In the genomic region with DNA sequence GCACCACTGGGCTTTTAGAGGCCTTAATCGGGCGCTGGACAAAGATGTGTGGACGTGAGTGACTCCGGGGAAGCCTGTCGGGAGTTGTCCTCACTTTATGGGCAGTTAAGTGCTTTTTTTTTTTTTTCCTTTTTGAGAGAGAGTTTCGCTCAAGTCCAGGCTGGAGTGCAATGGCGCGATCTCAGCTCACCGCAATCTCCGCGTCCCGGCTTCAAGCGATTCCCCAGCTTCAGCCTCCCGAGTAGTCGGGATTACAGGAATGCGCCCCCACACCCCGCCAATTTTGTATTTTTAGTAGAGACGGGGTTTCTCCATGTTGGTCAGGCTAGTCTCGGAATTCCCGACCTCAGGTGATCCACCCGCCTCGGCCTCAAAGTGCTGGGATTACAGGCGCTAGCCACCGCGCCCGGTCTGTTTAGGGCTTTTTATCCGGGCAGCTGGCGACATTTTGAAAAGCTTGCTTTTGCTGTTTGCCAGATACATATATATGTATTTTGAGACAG, we compare ENCODE assay signal across 8 cellular contexts. TPM values are rescaled to one million over a fixed set of nuclear protein-coding genes. Genes with fewer than 3 reads are reported as not detected.
DNase-seq lines count a peak whose midpoint lies in the region; ATAC-seq and TF ChIP-seq lines count a peak whose summit lies in the region.

No MANE protein-coding gene starts in this region.

- no peak overlapping the region for H2BK15ac ChIP-seq in IMR-90 (ENCODE audit: low read depth, low read length)

- H2BK120ac ChIP-seq in IMR-90 (ENCODE audit: low read depth, low read length): no peak overlapping the region

- H3K4me3 ChIP-seq in AG04450 (ENCODE audit: low read depth, low read length) (peak overlapping the region; percentile 83), IMR-90 (ENCODE audit: insufficient read depth, low read depth, low read length) (peak overlapping the region; percentile 94), muscle layer of colon (ENCODE audit: low read depth in 1 of 2, low read length in 2 of 2) (peak overlapping the region; percentile 54 to 61)

- H3K18ac ChIP-seq in IMR-90 (ENCODE audit: low read depth, low read length): no peak overlapping the region

- peak overlapping the region; percentile 30 for H3K23ac ChIP-seq in IMR-90 (ENCODE audit: low read depth, low read length)

- peaks cover 8% of the 10 kb centered on the region; the same call in 1 of the 2 replicates for H3K9me1 ChIP-seq in IMR-90 (ENCODE audit: insufficient read depth, low read length)

- no peak overlapping the region for H3K56ac ChIP-seq in IMR-90 (ENCODE audit: extremely low read depth, insufficient read depth, low read length)

- POLR2A ChIA-PET in AG04450 (lab: Yijun Ruan, JAX): no interaction called here
- POLR2A ChIA-PET in IMR-90 (lab: Charles Lee; ENCODE audit: unreplicated experiment): interaction anchor here (0.6 kb wide), 1 partner anchor 596 kb away, joined by 4 read pairs; no protein-coding TSS in a partner anchor

- TF ChIP-seq CTCF in AG04450 (IDR thresholded peaks at IDR 0.05; ENCODE audit: low read depth, low read length) (no peak), IMR-90 (conservative IDR thresholded peaks at IDR 0.05; ENCODE audit: low read depth, low read length) (no peak)

- peaks cover 43% of the 10 kb centered on the region for H4K20me1 ChIP-seq in IMR-90 (ENCODE audit: insufficient read depth, low read length)

- H2AFZ ChIP-seq in IMR-90 (replicated peaks; ENCODE audit: low read length, poor library complexity): no peak overlapping the region

- TF ChIP-seq RAD21 in IMR-90 (IDR thresholded peaks at IDR 0.05; ENCODE audit: low read length): no peak

- DNase-seq in AG04450 (ENCODE audit: low read depth, low spot score) (no peak), IMR-90 (peak; percentile 34), dedifferentiated amniotic fluid mesenchymal stem cell (ENCODE audit: extremely low spot score) (peak; percentile 24), HUDEP-2 (lab: John Stamatoyannopoulos, UW; ENCODE audit: unreplicated experiment in 76 of 76) (no peak), cerebellum (ENCODE audit: low spot score) (no peak), 8988T (no peak)
- DNase-seq in activated CD4-positive, CD25-positive, alpha-beta regulatory T cell treated with anti-CD3 and anti-CD28 coated beads, Interleukin-2, amount 50 U/mL, for 72 hours: no peak

- H3K4me2 ChIP-seq in IMR-90 (ENCODE audit: low read depth, low read length): peak overlapping the region; percentile 84

- 19% methylated on average over 14 of the region's 28 CpGs; no CpG with 5 or more reads in 1 of the 2 experiments for WGBS in IMR-90 (ENCODE audit: extremely low coverage in 2 of 2, insufficient read length in 1 of 2), 2 experiments

- H2BK5ac ChIP-seq in IMR-90 (ENCODE audit: low read depth, low read length, poor library complexity, severe bottlenecking): no peak overlapping the region

- no peak overlapping the region for H4K5ac ChIP-seq in IMR-90 (ENCODE audit: low read depth, low read length)

- dilution Hi-C loops in IMR-90 (cut with HindIII; ENCODE audit: low sequenced_read_pairs, unreplicated experiment): no loop called here

- no peak for ATAC-seq in IMR-90 (ENCODE audit: low read depth)

- no peak overlapping the region for H4K8ac ChIP-seq in IMR-90 (ENCODE audit: low read depth in 2 of 2, low read length in 2 of 2)

- in situ Hi-C loops in IMR-90 (cut with MboI; ENCODE audit: low sequenced_read_pairs): no loop called here

- peaks cover 7 to 36% of the 10 kb centered on the region in 2 experiments for H3K79me1 ChIP-seq in IMR-90 (ENCODE audit: low read depth in 1 of 2, low read length in 2 of 2)

- no peak overlapping the region for H3K4ac ChIP-seq in IMR-90 (ENCODE audit: low read depth, low read length)

- intact Hi-C loops in IMR-90 (cut with micrococcal nuclease): loop anchor here (5.0 kb wide), 1 partner anchor 323 kb away; no protein-coding TSS in a partner anchor

- no TSS peak for BruUV-seq in IMR-90 (replicated peaks; lab: Mats Ljungman, UMichigan)

- no peak overlapping the region for H2AK9ac ChIP-seq in IMR-90 (replicated peaks; ENCODE audit: low read depth, low read length, poor library complexity)

- H3K14ac ChIP-seq in IMR-90 (replicated peaks; ENCODE audit: low read depth, low read length): no peak overlapping the region

- H3K9ac ChIP-seq in IMR-90 (ENCODE audit: low read depth, low read length) (peak overlapping the region; percentile 43), muscle layer of colon (ENCODE audit: low read length) (no peak overlapping the region)

- no peak overlapping the region for H4K91ac ChIP-seq in IMR-90 (ENCODE audit: insufficient read depth, low read depth, low read length)

- CTCF ChIA-PET in AG04450 (lab: Charles Lee) (no interaction called here), IMR-90 (lab: Yijun Ruan, JAX) (interaction anchor here (0.6 to 1.0 kb wide), 2 partner anchors 272 to 396 kb away, joined by 3 to 7 read pairs; no protein-coding TSS in a partner anchor)

- H3K36me3 ChIP-seq in IMR-90 (ENCODE audit: control insufficient read depth, insufficient read depth, low read length) (no peaks in the 10 kb centered on the region), muscle layer of colon (ENCODE audit: insufficient read depth, low read length) (no peaks in the 10 kb centered on the region)

- H3K27me3 ChIP-seq in AG04450 (ENCODE audit: control insufficient read depth, insufficient read depth, low read length): no peaks in the 10 kb centered on the region
- H3K27me3 ChIP-seq in IMR-90 (ENCODE audit: control insufficient read depth, insufficient read depth, low read length): no peaks in the 10 kb centered on the region
- no peaks in the 10 kb centered on the region for H3K27me3 ChIP-seq in muscle layer of colon (ENCODE audit: control insufficient read depth in 1 of 2, insufficient read depth in 2 of 2, low read length in 2 of 2)

- H3K27ac ChIP-seq in AG04450 (ENCODE audit: low read depth, low read length) (peak overlapping the region; percentile 47), IMR-90 (ENCODE audit: insufficient read depth, low read length) (peak overlapping the region; percentile 10; the same call in 1 of the 2 replicates), muscle layer of colon (ENCODE audit: low read depth, low read length) (peak overlapping the region; percentile 68)

- H3K9me3 ChIP-seq in AG04450 (ENCODE audit: control insufficient read depth, insufficient read depth, low read length): peaks cover 3% of the 10 kb centered on the region; the same call in 1 of the 2 replicates
- H3K9me3 ChIP-seq in IMR-90 (ENCODE audit: control insufficient read depth, insufficient read depth, low read length): no peaks in the 10 kb centered on the region
- H3K9me3 ChIP-seq in muscle layer of colon (ENCODE audit: low read length): no peaks in the 10 kb centered on the region

- peaks cover 4% of the 10 kb centered on the region for H3K4me1 ChIP-seq in IMR-90 (ENCODE audit: control insufficient read depth, insufficient read depth, low read length)
- H3K4me1 ChIP-seq in muscle layer of colon (ENCODE audit: insufficient read depth, low read length): peaks cover 4% of the 10 kb centered on the region

- H2BK20ac ChIP-seq in IMR-90 (ENCODE audit: low read depth, low read length): no peak overlapping the region

- no peak overlapping the region for H2AK5ac ChIP-seq in IMR-90 (ENCODE audit: low read depth, low read length)

- TF ChIP-seq POLR2A in IMR-90 (IDR thresholded peaks at IDR 0.05; ENCODE audit: low read depth, low read length): no peak

TF ChIP-seq in IMR-90, 13 proteins besides CTCF, POLR2A, EP300 and RAD21:
- TF ChIP-seq SMC3 (IDR thresholded peaks at IDR 0.05; ENCODE audit: low read depth, low read length) (no peak), BHLHE40 (IDR thresholded peaks at IDR 0.05; ENCODE audit: low read depth, low read length) (no peak), MAFK (IDR thresholded peaks at IDR 0.05; ENCODE audit: low read depth, low read length) (no peak), MAZ (IDR thresholded peaks at IDR 0.05; ENCODE audit: borderline replicate concordance, low read depth, low read length) (no peak), FOS (IDR thresholded peaks at IDR 0.05; ENCODE audit: low read depth, low read length) (no peak), CEBPB (IDR thresholded peaks at IDR 0.05; ENCODE audit: low read depth, low read length) (no peak), CHD1 (IDR thresholded peaks at IDR 0.05; ENCODE audit: low read depth, low read length) (no peak), MXI1 (IDR thresholded peaks at IDR 0.05; ENCODE audit: borderline replicate concordance, low read depth, low read length) (no peak), RFX5 (IDR thresholded peaks at IDR 0.05; ENCODE audit: low read depth, low read length) (no peak), RCOR1 (IDR thresholded peaks at IDR 0.05; ENCODE audit: insufficient replicate concordance, low read length) (no peak), NFE2L2 (IDR thresholded peaks at IDR 0.05; ENCODE audit: low read depth, low read length) (no peak)
- TF ChIP-seq, protein P1, sequence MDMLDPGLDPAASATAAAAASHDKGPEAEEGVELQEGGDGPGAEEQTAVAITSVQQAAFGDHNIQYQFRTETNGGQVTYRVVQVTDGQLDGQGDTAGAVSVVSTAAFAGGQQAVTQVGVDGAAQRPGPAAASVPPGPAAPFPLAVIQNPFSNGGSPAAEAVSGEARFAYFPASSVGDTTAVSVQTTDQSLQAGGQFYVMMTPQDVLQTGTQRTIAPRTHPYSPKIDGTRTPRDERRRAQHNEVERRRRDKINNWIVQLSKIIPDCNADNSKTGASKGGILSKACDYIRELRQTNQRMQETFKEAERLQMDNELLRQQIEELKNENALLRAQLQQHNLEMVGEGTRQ (IDR thresholded peaks at IDR 0.05; ENCODE audit: low read depth, low read length): no peak
- TF ChIP-seq, protein P2, sequence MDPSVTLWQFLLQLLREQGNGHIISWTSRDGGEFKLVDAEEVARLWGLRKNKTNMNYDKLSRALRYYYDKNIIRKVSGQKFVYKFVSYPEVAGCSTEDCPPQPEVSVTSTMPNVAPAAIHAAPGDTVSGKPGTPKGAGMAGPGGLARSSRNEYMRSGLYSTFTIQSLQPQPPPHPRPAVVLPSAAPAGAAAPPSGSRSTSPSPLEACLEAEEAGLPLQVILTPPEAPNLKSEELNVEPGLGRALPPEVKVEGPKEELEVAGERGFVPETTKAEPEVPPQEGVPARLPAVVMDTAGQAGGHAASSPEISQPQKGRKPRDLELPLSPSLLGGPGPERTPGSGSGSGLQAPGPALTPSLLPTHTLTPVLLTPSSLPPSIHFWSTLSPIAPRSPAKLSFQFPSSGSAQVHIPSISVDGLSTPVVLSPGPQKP (IDR thresholded peaks at IDR 0.05; ENCODE audit: borderline replicate concordance, low read depth, low read length): no peak

RNA-seq across cellular contexts. Expression of a gene that starts 1.5 kb away (rescaled TPM):
- polyA plus RNA-seq in AG04450 (2011; rRNA removed) (34.0 and 43.7 TPM in 2 replicates), IMR-90 (2012; rRNA removed) (14.5 and 17.1 TPM in 2 replicates)
- polyA minus RNA-seq in AG04450 (2011; rRNA and poly(A)+ RNA removed): 26.0 and 46.9 TPM in 2 replicates
- total RNA-seq in IMR-90 (2012; rRNA removed) (48.9 and 72.5 TPM in 2 replicates), cerebellum (46.0 TPM)
- polyA plus RNA-seq in IMR-90 (2012; cell fraction: cytosol; rRNA removed): 3.5 and 5.5 TPM in 2 replicates
- polyA plus RNA-seq in IMR-90 (2012; cell fraction: nucleus; rRNA removed; ENCODE audit: low replicate concordance): 4.4 and 9.3 TPM in 2 replicates

Comparison
In these comparisons a context has a peak if more than half of its experiments do, and no peak if none do; other contexts are left out.
1. DNase-seq: peak in IMR-90 (single experiment) and dedifferentiated amniotic fluid mesenchymal stem cell (single experiment); none in AG04450 (single experiment), activated CD4-positive, CD25-positive, alpha-beta regulatory T cell treated with anti-CD3 and anti-CD28 coated beads, Interleukin-2, amount 50 U/mL, for 72 hours (single experiment), HUDEP-2 (0 of 76), cerebellum (single experiment) and 8988T (single experiment).
2. H3K27ac ChIP-seq: peak in every context shown above with its lines; median percentile 68 in muscle layer of colon; 47 in AG04450; 10 in IMR-90.
3. Peak in every context shown above with its lines, with median percentiles within 50 percentile points of each other: H3K4me3 ChIP-seq.